23 cellular contexts compared by ENCODE assay signal in the genomic region with DNA sequence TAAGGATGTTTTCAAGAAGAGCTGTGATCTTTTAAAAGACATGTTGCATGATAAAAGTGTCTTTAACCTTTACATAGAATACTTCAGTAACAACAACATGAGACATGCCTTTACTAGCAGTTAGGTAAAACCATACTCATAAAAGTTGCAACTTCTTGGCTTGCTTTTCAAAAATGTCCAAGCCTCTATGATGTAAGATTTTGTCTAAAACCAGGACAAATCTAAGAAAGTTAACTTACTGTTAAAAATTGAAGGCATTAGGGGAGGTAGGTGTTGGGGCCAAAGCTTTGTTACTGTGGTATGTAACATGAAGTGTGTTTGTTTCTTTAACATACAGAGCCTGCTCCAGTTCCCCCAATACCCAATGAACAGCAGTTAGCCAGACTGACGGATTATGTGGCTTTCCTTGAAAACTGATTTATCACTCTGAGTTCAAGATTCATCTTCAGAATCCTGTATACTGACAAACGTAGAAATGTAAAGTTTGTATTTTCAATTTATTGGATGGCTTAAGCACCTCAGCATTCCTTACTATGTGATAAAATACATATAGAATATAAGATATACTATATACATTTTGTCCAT. TPM values are rescaled to one million over a fixed set of nuclear protein-coding genes. Genes with fewer than 3 reads are reported as not detected.
DNase-seq lines count a peak whose midpoint lies in the region; ATAC-seq, FAIRE-seq and TF ChIP-seq lines count a peak whose summit lies in the region.
"Had no signal": no experiment of that assay in that cellular context is flagged by ENCODE, and none has a peak within 500 bp of the region (broad histone marks: within the 10 kb centered on the region; RNA-seq: fewer than 3 reads in every experiment).

No MANE protein-coding gene starts in this region.

- TF ChIP-seq POLR2A in suprapubic skin (IDR thresholded peaks at IDR 0.05) = no peak

- no peak overlapping the region for H2AFZ ChIP-seq in PC-3 (ENCODE audit: low read length)
- no peak overlapping the region for H2AFZ ChIP-seq in hepatocyte
- H2AFZ ChIP-seq: GM23338 had no signal

- TF ChIP-seq CTCF in PC-3 (conservative IDR thresholded peaks at IDR 0.05; ENCODE audit: low read depth, low read length) (no peak), bronchial epithelial cell (IDR thresholded peaks at IDR 0.05; ENCODE audit: insufficient read depth, low read length, severe bottlenecking) (no peak), hepatocyte (IDR thresholded peaks at IDR 0.05; ENCODE audit: poor library complexity) (no peak), suprapubic skin (IDR thresholded peaks at IDR 0.05) (no peak)

- peaks cover 68% of the 10 kb centered on the region for H3K36me3 ChIP-seq in PC-3 (ENCODE audit: low read depth, low read length)
- peaks cover 10% of the 10 kb centered on the region for H3K36me3 ChIP-seq in bronchial epithelial cell (ENCODE audit: control insufficient read depth, insufficient read depth, low read length)
- H3K36me3 ChIP-seq in hepatocyte (replicated peaks; ENCODE audit: insufficient read depth, low read depth) = no peaks in the 10 kb centered on the region
- H3K36me3 ChIP-seq in suprapubic skin = peaks cover 83% of the 10 kb centered on the region

- peak; percentile 4; the same call in 1 of the 2 replicates for ATAC-seq in PC-3
- ATAC-seq: GM23338; left lobe of liver; stimulated activated memory B cell treated with anti-CD40 and anti-IgM and Interleukin-4, amounts not matched to agents 10 μg/mL and 1 μg/mL and 100 μg/mL, for 72 hours had no signal

- H3K27me3 ChIP-seq in PC-3 (ENCODE audit: low read length) (no peaks in the 10 kb centered on the region), bronchial epithelial cell (ENCODE audit: control insufficient read depth, insufficient read depth, low read length) (no peaks in the 10 kb centered on the region), hepatocyte (no peaks in the 10 kb centered on the region), suprapubic skin (no peaks in the 10 kb centered on the region)

- peak overlapping the region; percentile 75 for H3K27ac ChIP-seq in PC-3 (ENCODE audit: low read length)
- H3K27ac ChIP-seq in hepatocyte = peak overlapping the region; percentile 80
- peak overlapping the region; percentile 83 for H3K27ac ChIP-seq in suprapubic skin

- H3K4me2 ChIP-seq in PC-3 (ENCODE audit: low read length) = peak overlapping the region; percentile 45
- H3K4me2 ChIP-seq in hepatocyte = no peak overlapping the region
- H3K4me2 ChIP-seq: GM23338 had no signal

- CTCF ChIA-PET in PC-3 (lab: Charles Lee) = no interaction called here

- H3K79me2 ChIP-seq in PC-3 (ENCODE audit: low read length) = peaks cover 19% of the 10 kb centered on the region
- H3K79me2 ChIP-seq in hepatocyte = peaks cover 19% of the 10 kb centered on the region

- H3K4me3 ChIP-seq in PC-3 (ENCODE audit: low read length) = peak overlapping the region; percentile 16; the same call in 1 of the 2 replicates
- H3K4me3 ChIP-seq in bronchial epithelial cell (ENCODE audit: low read depth, low read length) = no peak overlapping the region
- H3K4me3 ChIP-seq in hepatocyte = no peak overlapping the region
- H3K4me3 ChIP-seq in suprapubic skin = no peak overlapping the region
- H3K4me3 ChIP-seq: GM23338 had no signal

- H3F3A ChIP-seq in PC-3 (ENCODE audit: low read length, unreplicated experiment) = peaks cover 14% of the 10 kb centered on the region

- intact Hi-C loops in PC-3 (cut with micrococcal nuclease) = no loop called here

- WGBS in hepatocyte (ENCODE audit: low lambda C conversion rate, missing lambda C conversion rate) = 89% methylated on average over 2 of the region's 2 CpGs
- WGBS in suprapubic skin = 84% methylated on average over 2 of the region's 2 CpGs

- 0 out of 2 replicates have a peak overlapping the region, but pooled peaks have one; percentile 14 for H3K9ac ChIP-seq in PC-3 (ENCODE audit: low read length)

- H3K4me1 ChIP-seq in PC-3 (ENCODE audit: insufficient read depth, low read length) (peaks cover 28% of the 10 kb centered on the region), hepatocyte (ENCODE audit: insufficient read depth) (peaks cover 5% of the 10 kb centered on the region), suprapubic skin (peaks cover 33% of the 10 kb centered on the region)

- BruUV-seq in PC-3 (replicated peaks; lab: Mats Ljungman, UMichigan) = no TSS peak

- FAIRE-seq in bronchial epithelial cell (lab: Jason Lieb, UNC) = no peak

- peaks cover 8% of the 10 kb centered on the region; the same call in 1 of the 2 replicates for H4K20me1 ChIP-seq in PC-3 (ENCODE audit: low read length)
- no peaks in the 10 kb centered on the region for H4K20me1 ChIP-seq in hepatocyte (ENCODE audit: insufficient read depth, poor library complexity, severe bottlenecking)

- no peaks in the 10 kb centered on the region for H3K9me2 ChIP-seq in PC-3 (replicated peaks; ENCODE audit: low read length)
- no peaks in the 10 kb centered on the region for H3K9me2 ChIP-seq in hepatocyte (replicated peaks; ENCODE audit: insufficient read depth)

- no peak for DNase-seq in PC-3
- DNase-seq in bronchial epithelial cell (ENCODE audit: low read depth) = peak; percentile 24
- DNase-seq in hepatocyte (ENCODE audit: low spot score) = no peak
- DNase-seq in suprapubic skin (ENCODE audit: low spot score in 2 of 2) = no peak
- no peak for DNase-seq in DMS79 (lab: John Stamatoyannopoulos, UW)
- DNase-seq in activated effector memory CD4-positive, alpha-beta T cell treated with anti-CD3 and anti-CD28 coated beads, Interleukin-2, amount 50 U/mL, for 16 hours = no peak
- no peak for DNase-seq in GM19240 (ENCODE audit: insufficient read length, low spot score)
- DNase-seq: activated naive CD4-positive, alpha-beta T cell treated with anti-CD3 and anti-CD28 coated beads, Interleukin-2, amount 10 ng/mL, durations not matched to agents 7 days and 5 days; activated T-cell treated with anti-CD3 and anti-CD28 coated beads, Interleukin-2, amount 50 U/mL, for 1 hour; anterior cingulate cortex; COR-L47; effector CD8-positive, alpha-beta T cell; head of caudate nucleus; NCI-H1930; NCI-H345; NCI-H82; nephron progenitor cell; SHP77 treated with DMSO at 0.1 percent for 48 hours; stimulated activated CD4-positive, alpha-beta T cell treated with anti-CD3 and anti-CD28 coated beads, Interleukin-2, amount 100 ng/mL, for 24 hours; T-helper 1 cell had no signal

- no peak for TF ChIP-seq EP300 in suprapubic skin (IDR thresholded peaks at IDR 0.05)

- H3K9me3 ChIP-seq in PC-3 (ENCODE audit: low read length) (no peaks in the 10 kb centered on the region), hepatocyte (ENCODE audit: low read depth) (no peaks in the 10 kb centered on the region), suprapubic skin (no peaks in the 10 kb centered on the region)

- POLR2A ChIA-PET in PC-3 (lab: Charles Lee; ENCODE audit: unreplicated experiment) = no interaction called here

RNA-seq across cellular contexts. Expression of gene COPS8, which starts 11.7 kb away (rescaled TPM):
- total RNA-seq in PC-3 (2014; rRNA removed) (109 and 111 TPM in 2 replicates), bronchial epithelial cell (58.2 and 80.3 TPM in 2 replicates), hepatocyte (134 and 140 TPM in 2 replicates), suprapubic skin (10 to 100 TPM; 59.0 to 88.3 (median 77.7) TPM)
- 106 and 108 TPM in 2 replicates for polyA plus RNA-seq in hepatocyte
